In genomic region chr12:112294793-112295192, GRCh38 we compare ENCODE assay signal across 1 cellular context.
TF ChIP-seq lines count a peak whose summit lies in the region.

No MANE protein-coding gene starts in this region.

TF ChIP-seq in K562, 482 proteins besides CTCF, POLR2A, EP300 and RAD21 (continued from another document):
- no peak for TF ChIP-seq FOXA3 (CRISPR knock-in tag; conservative IDR thresholded peaks at IDR 0.05 in 1 of 2, IDR thresholded peaks at IDR 0.05 in 1 of 2)
